Comparison of ENCODE assay signal across 18 cellular contexts in the genomic region with DNA sequence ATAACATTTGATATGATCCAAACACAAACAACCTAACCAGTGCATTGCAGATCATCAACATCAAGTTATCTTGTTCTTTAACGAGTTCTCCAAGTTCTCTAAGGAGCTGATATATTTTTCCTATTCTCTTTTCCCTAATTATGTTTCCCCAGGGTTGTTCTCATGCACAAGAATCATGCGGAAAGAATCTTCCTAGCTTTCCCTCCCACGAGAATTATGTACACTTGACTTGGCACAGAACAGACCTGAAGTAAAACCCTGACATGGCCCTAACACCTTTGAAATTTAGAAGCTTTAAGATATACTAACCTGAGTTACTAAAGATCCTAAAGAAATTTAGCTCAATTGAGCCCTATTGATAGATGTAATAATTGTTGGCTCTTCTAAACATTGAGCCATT.
"Had no signal": no experiment of that assay in that cellular context is flagged by ENCODE, and none has a peak within 500 bp of the region (broad histone marks: within the 10 kb centered on the region; RNA-seq: fewer than 3 reads in every experiment).

No MANE protein-coding gene starts in this region.

- H3K4me2 ChIP-seq: hepatocyte had no signal

- H2AFZ ChIP-seq: hepatocyte had no signal

- H3K4me1 ChIP-seq: colonic mucosa, thyroid gland had no signal

- FAIRE-seq: small intestine, urothelium cell line had no signal

- H3K4me3 ChIP-seq: colonic mucosa, hepatocyte, ovary, suprapubic skin, thyroid gland had no signal

- H3K27ac ChIP-seq: colonic mucosa, hepatocyte, ovary, suprapubic skin, thyroid gland had no signal

- H3K9me3 ChIP-seq: colonic mucosa, ovary, suprapubic skin, thyroid gland had no signal

- H3K36me3 ChIP-seq: colonic mucosa, ovary, suprapubic skin, thyroid gland had no signal

- DNase-seq: colonic mucosa; dermis blood vessel endothelial cell; foreskin melanocyte; head of caudate nucleus; left colon; natural killer cell; nucleus accumbens; ovary; right cardiac atrium; small intestine; stimulated activated CD4-positive, alpha-beta T cell treated with anti-CD3 and anti-CD28 coated beads, Interleukin-12 subunit alpha, Interleukin-12 subunit beta, amount 100 ng/mL, for 4 hours; stimulated activated CD8-positive, alpha-beta memory T cell treated with anti-CD3 and anti-CD28 coated beads, Interleukin-4, amount 100 ng/mL, for 48 hours; stimulated activated naive CD8-positive, alpha-beta T cell treated with anti-CD3 and anti-CD28 coated beads, Interleukin-15, Interleukin-2, amounts not matched to agents 100 U/mL and 50 U/mL, for 24 hours; thyroid gland had no signal

- H3K27me3 ChIP-seq: colonic mucosa, hepatocyte, ovary, suprapubic skin, thyroid gland had no signal

- H3K79me2 ChIP-seq: hepatocyte had no signal

- ATAC-seq: left colon; natural killer cell; right cardiac atrium; stimulated activated effector memory CD8-positive, alpha-beta T cell treated with anti-CD3 and anti-CD28 coated beads, Interleukin-12 subunit alpha, Interleukin-12 subunit beta, amount 100 ng/mL, for 72 hours; stimulated activated naive CD8-positive, alpha-beta T cell treated with anti-CD3 and anti-CD28 coated beads, Interleukin-15, Interleukin-2, amounts not matched to agents 100 U/mL and 50 U/mL, for 24 hours had no signal
